ENCODE assay signal across 11 cellular contexts in genomic region chr1:32557812-32558211, GRCh38.
"Had no signal": no experiment of that assay in that cellular context is flagged by ENCODE, and none has a peak within 500 bp of the region (broad histone marks: within the 10 kb centered on the region; RNA-seq: fewer than 3 reads in every experiment).

No MANE protein-coding gene starts in this region.

- ATAC-seq: GM23338, HCT116 had no signal

- H3K4me3 Mint-ChIP-seq: GM23338, H9, HFFc6 had no signal

- H3K27ac ChIP-seq: GM23248 had no signal

- H3K4me1 Mint-ChIP-seq: GM23338, H9 had no signal

- FAIRE-seq: H1, H54 had no signal

- H2AFZ ChIP-seq: GM23248, GM23338 had no signal

- H3K9me3 ChIP-seq: HAP-1 had no signal

- H3K9ac ChIP-seq: GM23248 had no signal

- H3K4me1 ChIP-seq: HAP-1 had no signal

- H3K4me2 ChIP-seq: GM23338 had no signal

- H3K4me3 ChIP-seq: GM23248, GM23338, HAP-1 had no signal

- H3K9me3 Mint-ChIP-seq: GM23338, H9, HFFc6 had no signal

- DNase-seq: GM23248, GOT3, H7, H9, HCEC 1CT, HFFc6 had no signal

- H3K27ac Mint-ChIP-seq: GM23338, HFFc6 had no signal
